ENCODE assay signal across 25 cellular contexts in the genomic region with DNA sequence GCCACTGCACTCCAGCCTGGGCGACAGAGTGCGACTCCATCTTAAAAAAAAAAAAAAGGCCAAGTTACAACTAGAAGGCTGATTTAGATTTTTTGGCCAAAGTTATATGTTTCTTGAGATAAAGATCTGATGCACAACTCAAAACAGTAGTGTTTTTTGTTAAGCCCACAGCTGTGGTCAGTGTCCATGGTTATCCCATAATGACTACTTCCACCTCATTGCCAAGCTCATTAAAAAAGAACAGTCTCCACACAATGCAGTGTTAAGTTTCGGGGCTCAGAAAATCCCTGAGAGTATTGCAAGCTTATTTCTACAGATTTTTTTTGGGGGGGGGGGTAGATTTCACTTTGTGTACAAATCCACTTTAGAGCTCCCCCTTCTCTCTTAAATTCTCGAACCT.
"Had no signal": no experiment of that assay in that cellular context is flagged by ENCODE, and none has a peak within 500 bp of the region (broad histone marks: within the 10 kb centered on the region; RNA-seq: fewer than 3 reads in every experiment).

No MANE protein-coding gene starts in this region.

- H3K27me3 Mint-ChIP-seq: activated CD8-positive, alpha-beta T cell treated with anti-CD3 and anti-CD28 coated beads for 36 hours; activated naive CD8-positive, alpha-beta T cell had no signal

- H3K27me3 ChIP-seq: adrenal gland, body of pancreas, SJCRH30 had no signal

- H3K9me3 ChIP-seq: adrenal gland, body of pancreas, SJCRH30 had no signal

- DNase-seq: activated CD4-positive, alpha-beta T cell treated with anti-CD3 and anti-CD28 coated beads for 4 hours; activated CD8-positive, alpha-beta memory T cell treated with anti-CD3 and anti-CD28 coated beads, Interleukin-2, amount 50 U/mL, for 4 hours; activated CD8-positive, alpha-beta T cell treated with anti-CD3 and anti-CD28 coated beads for 36 hours; activated gamma-delta T cell; activated naive CD4-positive, alpha-beta T cell treated with anti-CD3 and anti-CD28 coated beads for 36 hours; activated T-cell treated with anti-CD3 and anti-CD28 coated beads, Interleukin-2, amount 50 U/mL, for 1 hour; adrenal gland; anterior cingulate cortex; body of pancreas; central memory CD4-positive, alpha-beta T cell; Kasumi-1; KBM-7; NCI-H1048; NCI-H2029 treated with DMSO at 0.1 percent for 48 hours; NCI-H345; NCI-H510A; NCI-H69; RPMI8226 had no signal

- H3K27ac ChIP-seq: adrenal gland, body of pancreas, SJCRH30 had no signal

- ATAC-seq: activated CD4-positive, CD25-positive, alpha-beta regulatory T cell treated with anti-CD3 and anti-CD28 coated beads, Interleukin-2, amount 50 U/mL, for 24 hours; activated CD8-positive, alpha-beta T cell treated with anti-CD3 and anti-CD28 coated beads for 36 hours; body of pancreas; Right ventricle myocardium inferior had no signal

- FAIRE-seq: bronchial epithelial cell had no signal

- H3K4me1 ChIP-seq: adrenal gland had no signal

- H3K36me3 ChIP-seq: adrenal gland had no signal

- H3K4me3 ChIP-seq: adrenal gland, body of pancreas, SJCRH30 had no signal

- H3K9me3 Mint-ChIP-seq: activated CD8-positive, alpha-beta T cell treated with anti-CD3 and anti-CD28 coated beads for 36 hours; activated naive CD4-positive, alpha-beta T cell treated with anti-CD3 and anti-CD28 coated beads for 36 hours; T-helper 1 cell treated with Interleukin-12 subunit alpha and Interleukin-12 subunit beta and Interleukin-4 antibody, amounts not matched to agents 30 μg/mL and 1 μg/mL, for 36 hours had no signal

- H3K4me3 Mint-ChIP-seq: activated CD8-positive, alpha-beta T cell treated with anti-CD3 and anti-CD28 coated beads for 36 hours; activated naive CD4-positive, alpha-beta T cell treated with anti-CD3 and anti-CD28 coated beads for 36 hours; activated naive CD8-positive, alpha-beta T cell; activated T-helper 1 cell treated with anti-CD3 and anti-CD28 coated beads, Interleukin-12 subunit alpha, Interleukin-12 subunit beta, Interleukin-2, Interleukin-4 antibody, amounts not matched to agents 30 ng/mL and 10 ng/mL and 1 ng/mL, durations not matched to agents 14 hours and 24 hours and 36 hours; T-helper 1 cell treated with Interleukin-12 subunit alpha and Interleukin-12 subunit beta and Interleukin-4 antibody, amounts not matched to agents 30 μg/mL and 1 μg/mL, for 36 hours had no signal

- H3K27ac Mint-ChIP-seq: activated CD8-positive, alpha-beta T cell treated with anti-CD3 and anti-CD28 coated beads for 36 hours; activated naive CD4-positive, alpha-beta T cell treated with anti-CD3 and anti-CD28 coated beads for 36 hours; activated naive CD8-positive, alpha-beta T cell; activated T-helper 1 cell treated with anti-CD3 and anti-CD28 coated beads, Interleukin-12 subunit alpha, Interleukin-12 subunit beta, Interleukin-2, Interleukin-4 antibody, amounts not matched to agents 30 ng/mL and 10 ng/mL and 1 ng/mL, durations not matched to agents 14 hours and 24 hours and 36 hours; T-helper 1 cell treated with Interleukin-12 subunit alpha and Interleukin-12 subunit beta and Interleukin-4 antibody, amounts not matched to agents 30 μg/mL and 1 μg/mL, for 36 hours had no signal
